In the genomic region with DNA sequence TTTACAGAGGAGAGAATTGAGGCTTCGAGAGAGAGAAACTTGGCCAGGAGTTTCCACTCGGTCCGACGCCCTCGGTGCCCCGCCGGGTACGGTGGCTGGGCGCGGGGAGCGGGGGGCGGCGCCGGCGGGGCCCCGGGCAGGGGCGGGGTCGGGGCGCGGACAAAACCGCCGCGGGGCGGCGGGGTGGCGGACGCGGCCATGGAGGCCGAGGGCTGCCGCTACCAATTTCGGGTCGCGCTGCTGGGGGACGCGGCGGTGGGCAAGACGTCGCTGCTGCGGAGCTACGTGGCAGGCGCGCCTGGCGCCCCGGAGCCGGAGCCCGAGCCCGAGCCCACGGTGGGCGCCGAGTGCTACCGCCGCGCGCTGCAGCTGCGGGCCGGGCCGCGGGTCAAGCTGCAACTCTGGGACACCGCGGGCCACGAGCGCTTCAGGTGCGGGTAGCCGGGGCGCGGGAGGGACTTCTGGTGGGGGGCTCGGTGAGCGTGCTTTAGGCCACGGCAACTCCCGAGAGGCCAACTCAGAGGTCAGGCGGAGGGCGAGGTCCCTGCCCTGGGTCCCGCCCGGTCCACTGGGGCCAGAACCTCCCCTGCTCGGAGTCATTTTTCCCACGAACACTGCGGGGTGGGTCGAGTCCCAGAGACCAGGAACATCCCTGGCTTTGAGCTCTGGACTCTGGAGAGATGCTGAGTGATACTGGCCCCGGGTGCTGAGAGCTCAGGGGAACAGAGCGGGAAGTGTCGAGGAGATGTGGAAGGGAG, we compare ENCODE assay signal across 1 cellular context.
TF ChIP-seq lines count a peak whose summit lies in the region.

No MANE protein-coding gene starts in this region.

TF ChIP-seq in GM12878, 131 proteins besides CTCF, POLR2A, EP300 and RAD21 (continued from another document):
- TF ChIP-seq HDGF (IDR thresholded peaks at IDR 0.05) (no peak), EGR1 (IDR thresholded peaks at IDR 0.05; ENCODE audit: borderline replicate concordance in 1 of 2, low read depth in 2 of 2, low read length in 2 of 2) (no peak), CHD4 (IDR thresholded peaks at IDR 0.05) (no peak), RAD51 (IDR thresholded peaks at IDR 0.05) (no peak), RB1 (IDR thresholded peaks at IDR 0.05; ENCODE audit: borderline replicate concordance) (no peak), BRCA1 (IDR thresholded peaks at IDR 0.05; ENCODE audit: low read depth, low read length) (no peak), ESRRA (IDR thresholded peaks at IDR 0.05; ENCODE audit: low read length) (no peak), PML (IDR thresholded peaks at IDR 0.05; ENCODE audit: low read length) (no peak), FOXK2 (IDR thresholded peaks at IDR 0.05) (no peak), E4F1 (IDR thresholded peaks at IDR 0.05; ENCODE audit: borderline replicate concordance, partially characterized antibody) (no peak), CBX5 (IDR thresholded peaks at IDR 0.05; ENCODE audit: low read depth) (no peak), NRF1 (conservative IDR thresholded peaks at IDR 0.05; ENCODE audit: low read depth, low read length) (no peak), ZNF207 (IDR thresholded peaks at IDR 0.05; ENCODE audit: borderline replicate concordance) (no peak)
- TF ChIP-seq, protein P1, sequence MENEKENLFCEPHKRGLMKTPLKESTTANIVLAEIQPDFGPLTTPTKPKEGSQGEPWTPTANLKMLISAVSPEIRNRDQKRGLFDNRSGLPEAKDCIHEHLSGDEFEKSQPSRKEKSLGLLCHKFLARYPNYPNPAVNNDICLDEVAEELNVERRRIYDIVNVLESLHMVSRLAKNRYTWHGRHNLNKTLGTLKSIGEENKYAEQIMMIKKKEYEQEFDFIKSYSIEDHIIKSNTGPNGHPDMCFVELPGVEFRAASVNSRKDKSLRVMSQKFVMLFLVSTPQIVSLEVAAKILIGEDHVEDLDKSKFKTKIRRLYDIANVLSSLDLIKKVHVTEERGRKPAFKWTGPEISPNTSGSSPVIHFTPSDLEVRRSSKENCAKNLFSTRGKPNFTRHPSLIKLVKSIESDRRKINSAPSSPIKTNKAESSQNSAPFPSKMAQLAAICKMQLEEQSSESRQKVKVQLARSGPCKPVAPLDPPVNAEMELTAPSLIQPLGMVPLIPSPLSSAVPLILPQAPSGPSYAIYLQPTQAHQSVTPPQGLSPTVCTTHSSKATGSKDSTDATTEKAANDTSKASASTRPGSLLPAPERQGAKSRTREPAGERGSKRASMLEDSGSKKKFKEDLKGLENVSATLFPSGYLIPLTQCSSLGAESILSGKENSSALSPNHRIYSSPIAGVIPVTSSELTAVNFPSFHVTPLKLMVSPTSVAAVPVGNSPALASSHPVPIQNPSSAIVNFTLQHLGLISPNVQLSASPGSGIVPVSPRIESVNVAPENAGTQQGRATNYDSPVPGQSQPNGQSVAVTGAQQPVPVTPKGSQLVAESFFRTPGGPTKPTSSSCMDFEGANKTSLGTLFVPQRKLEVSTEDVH (IDR thresholded peaks at IDR 0.05; ENCODE audit: low read depth, partially characterized antibody) = no peak
- TF ChIP-seq, protein P2, sequence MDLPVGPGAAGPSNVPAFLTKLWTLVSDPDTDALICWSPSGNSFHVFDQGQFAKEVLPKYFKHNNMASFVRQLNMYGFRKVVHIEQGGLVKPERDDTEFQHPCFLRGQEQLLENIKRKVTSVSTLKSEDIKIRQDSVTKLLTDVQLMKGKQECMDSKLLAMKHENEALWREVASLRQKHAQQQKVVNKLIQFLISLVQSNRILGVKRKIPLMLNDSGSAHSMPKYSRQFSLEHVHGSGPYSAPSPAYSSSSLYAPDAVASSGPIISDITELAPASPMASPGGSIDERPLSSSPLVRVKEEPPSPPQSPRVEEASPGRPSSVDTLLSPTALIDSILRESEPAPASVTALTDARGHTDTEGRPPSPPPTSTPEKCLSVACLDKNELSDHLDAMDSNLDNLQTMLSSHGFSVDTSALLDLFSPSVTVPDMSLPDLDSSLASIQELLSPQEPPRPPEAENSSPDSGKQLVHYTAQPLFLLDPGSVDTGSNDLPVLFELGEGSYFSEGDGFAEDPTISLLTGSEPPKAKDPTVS (IDR thresholded peaks at IDR 0.05; ENCODE audit: low read depth, low read length) = no peak
